In genomic region chr4:80216100-80216761, GRCh38 we compare ENCODE assay signal across 1 cellular context.
TF ChIP-seq lines count a peak whose summit lies in the region.

No MANE protein-coding gene starts in this region.

TF ChIP-seq in K562, 482 proteins besides CTCF, POLR2A, EP300 and RAD21 (continued from another document):
- no peak for TF ChIP-seq PRMT5 (CRISPR knock-in tag; IDR thresholded peaks at IDR 0.05)
- TF ChIP-seq BACH1 (tag; IDR thresholded peaks at IDR 0.05), result no peak
- no peak for TF ChIP-seq FOXK1 (CRISPR knock-in tag; IDR thresholded peaks at IDR 0.05; ENCODE audit: borderline replicate concordance)
- no peak for TF ChIP-seq CEBPG (CRISPR knock-in tag; IDR thresholded peaks at IDR 0.05)
- 0 out of 4 replicates have a peak, but pooled peaks of 1 of the 2 experiments have one; percentile 36 for TF ChIP-seq CEBPG (tag; conservative IDR thresholded peaks at IDR 0.05 in 1 of 2, IDR thresholded peaks at IDR 0.05 in 1 of 2)
- TF ChIP-seq PRDM10 (IDR thresholded peaks at IDR 0.05; ENCODE audit: partially characterized antibody), result peak; percentile 82
- TF ChIP-seq KDM4B (IDR thresholded peaks at IDR 0.05; ENCODE audit: borderline replicate concordance in 2 of 2, low read depth in 1 of 2), result no peak
- TF ChIP-seq MCM2 (IDR thresholded peaks at IDR 0.05; ENCODE audit: low read depth), result no peak
- no peak for TF ChIP-seq TFE3 (CRISPR knock-in tag; IDR thresholded peaks at IDR 0.05)
